In the genomic region with DNA sequence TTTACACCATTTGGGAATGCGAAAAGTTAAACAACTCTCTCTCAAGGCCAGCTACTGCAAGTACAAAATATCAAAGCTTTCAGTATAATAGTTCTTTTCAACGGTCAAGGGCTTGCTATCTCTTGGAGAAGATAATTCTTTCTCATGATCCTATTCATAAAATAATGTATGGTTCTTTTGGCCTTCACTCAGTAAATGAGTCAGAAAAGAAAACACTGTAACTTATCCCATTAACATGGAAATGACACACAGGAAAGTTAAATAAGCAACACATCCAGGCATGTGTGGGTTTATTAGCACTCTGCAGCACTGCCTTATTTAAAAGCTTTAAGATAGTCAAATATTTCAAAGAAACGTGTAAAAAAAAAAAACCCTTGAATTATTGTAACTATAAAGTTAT, we compare ENCODE assay signal across 18 cellular contexts. TPM values are rescaled to one million over a fixed set of nuclear protein-coding genes. Genes with fewer than 3 reads are reported as not detected.
A peak's percentile ranks its signal among the peaks of the same experiment; 100 is the strongest.
DNase-seq lines count a peak whose midpoint lies in the region; ATAC-seq and TF ChIP-seq lines count a peak whose summit lies in the region.
"Had no signal": no experiment of that assay in that cellular context is flagged by ENCODE, and none has a peak within 500 bp of the region (broad histone marks: within the 10 kb centered on the region; RNA-seq: fewer than 3 reads in every experiment).

No MANE protein-coding gene starts in this region.

- intact Hi-C loops in A673 (cut with micrococcal nuclease; ENCODE audit: unreplicated experiment) = no loop called here

- no peaks in the 10 kb centered on the region for H3K27me3 ChIP-seq in A673 (replicated peaks; ENCODE audit: insufficient read depth, low read depth, low read length, poor library complexity)
- H3K27me3 ChIP-seq in adipocyte (replicated peaks; ENCODE audit: control insufficient read depth, insufficient read depth, low read length) = no peaks in the 10 kb centered on the region
- no peaks in the 10 kb centered on the region for H3K27me3 ChIP-seq in upper lobe of left lung
- H3K27me3 ChIP-seq: BLaER1, brain microvascular endothelial cell had no signal

- no peak for TF ChIP-seq POLR2A in upper lobe of left lung (IDR thresholded peaks at IDR 0.05)

- CTCF ChIA-PET in A673 (lab: Charles Lee) = no interaction called here

- peaks cover 96% of the 10 kb centered on the region for H3K36me3 ChIP-seq in A673 (ENCODE audit: insufficient read depth, low read length, poor library complexity, severe bottlenecking)
- peaks cover 100% of the 10 kb centered on the region for H3K36me3 ChIP-seq in adipocyte (ENCODE audit: control insufficient read depth, insufficient read depth, low read length, severe bottlenecking)
- H3K36me3 ChIP-seq in upper lobe of left lung = peaks cover 51 to 100% (median 64%) of the 10 kb centered on the region in 4 donors

- DNase-seq in A673 (ENCODE audit: low spot score) (peak; percentile 49), EL (peak; percentile 16), adipocyte (ENCODE audit: low read depth) (peak; percentile 13), glomerular endothelial cell (ENCODE audit: extremely low read depth, low read depth, low spot score) (peak; percentile 29), amygdala (lab: John Stamatoyannopoulos, UW) (no peak), upper lobe of left lung (no peak), NOMO-1 treated with DMSO at 0.1 percent for 48 hours (lab: John Stamatoyannopoulos, UW; ENCODE audit: unreplicated experiment) (no peak)
- DNase-seq: activated T-cell treated with anti-CD3 and anti-CD28 coated beads, Interleukin-2, amount 50 U/mL, for 4 hours; brain microvascular endothelial cell; left cardiac atrium; naive thymus-derived CD8-positive, alpha-beta T cell; NCI-H446; PC-9; right cardiac atrium; stimulated activated naive CD4-positive, alpha-beta T cell; T-helper 1 cell had no signal

- peaks cover 21% of the 10 kb centered on the region for H3K4me1 ChIP-seq in A673 (ENCODE audit: insufficient read depth, low read length, poor library complexity, severe bottlenecking)
- H3K4me1 ChIP-seq in adipocyte (ENCODE audit: control insufficient read depth, insufficient read depth, low read length) = peaks cover 12% of the 10 kb centered on the region
- no peaks in the 10 kb centered on the region for H3K4me1 ChIP-seq in upper lobe of left lung

- POLR2A ChIA-PET in A673 (lab: Charles Lee; ENCODE audit: low non-redundant PET) = no interaction called here

- no peak for ATAC-seq in upper lobe of left lung (ENCODE audit: low FRiP score in 2 of 2)
- ATAC-seq in GM21576 (IDR thresholded peaks at IDR 0.05; ENCODE audit: unreplicated experiment) = no peak
- ATAC-seq: activated T-cell treated with anti-CD3 and anti-CD28 coated beads, Interleukin-2, amount 50 U/mL, for 4 hours; left cardiac atrium; naive thymus-derived CD8-positive, alpha-beta T cell had no signal

- WGBS in upper lobe of left lung, 2 donors = 80 to 85% methylated on average over 3 of the region's 3 CpGs

- no peak for TF ChIP-seq EP300 in upper lobe of left lung (IDR thresholded peaks at IDR 0.05)

- H3K27ac ChIP-seq in A673 (ENCODE audit: low read depth, low read length, poor library complexity, severe bottlenecking) = peak overlapping the region; percentile 43
- no peak overlapping the region for H3K27ac ChIP-seq in upper lobe of left lung
- H3K27ac ChIP-seq: BLaER1, brain microvascular endothelial cell, PC-9 had no signal

- H3K4me3 ChIP-seq in A673 (ENCODE audit: low read depth, low read length, poor library complexity, severe bottlenecking) (no peak overlapping the region), adipocyte (ENCODE audit: low read length) (no peak overlapping the region), upper lobe of left lung (no peak overlapping the region)
- H3K4me3 ChIP-seq: BLaER1, PC-9 had no signal

- H3K9me3 ChIP-seq in A673 (ENCODE audit: low read depth, low read length, poor library complexity, severe bottlenecking) (no peaks in the 10 kb centered on the region), adipocyte (ENCODE audit: control insufficient read depth, low read length) (no peaks in the 10 kb centered on the region), upper lobe of left lung (no peaks in the 10 kb centered on the region)
- H3K9me3 ChIP-seq: BLaER1 had no signal

- TF ChIP-seq CTCF in A673 (conservative IDR thresholded peaks at IDR 0.05; ENCODE audit: low read depth, low read length) (no peak), upper lobe of left lung (IDR thresholded peaks at IDR 0.05) (no peak)

- no peak overlapping the region for H3K9ac ChIP-seq in adipocyte (ENCODE audit: low read length)
- H3K9ac ChIP-seq: BLaER1 had no signal

- BruUV-seq in A673 (replicated peaks; lab: Mats Ljungman, UMichigan) = no TSS peak

RNA-seq across cellular contexts. Expression of gene ZFC3H1, which starts 36.9 kb away (rescaled TPM):
- 48.7 and 55.9 TPM in 2 replicates for total RNA-seq in A673 (2021)
- 23.4 and 56.5 TPM in 2 replicates for total RNA-seq in glomerular endothelial cell
- 100 to 1,000 TPM in 3 of 6 donors, 10 to 100 TPM in 3; 35.9 to 225 (median 74.1) TPM for total RNA-seq in upper lobe of left lung

RNA-seq across cellular contexts. Expression of gene THAP2, which starts 37.3 kb away (rescaled TPM):
- total RNA-seq in A673 (2021) = 7.7 TPM in 2 replicates
- total RNA-seq in glomerular endothelial cell = 2.5 and 9.5 TPM in 2 replicates
- 1 to 10 TPM; 2.1 to 5.0 (median 3.6) TPM for total RNA-seq in upper lobe of left lung

RNA-seq across cellular contexts. Expression of gene TMEM19, which starts 59.1 kb away (rescaled TPM):
- total RNA-seq in A673 (2021) = 52.6 and 56.3 TPM in 2 replicates
- 13.0 and 21.0 TPM in 2 replicates for total RNA-seq in glomerular endothelial cell
- 10 to 100 TPM in 5 of 6 donors, 1 to 10 TPM in 1; 9.4 to 35.4 (median 20.5) TPM for total RNA-seq in upper lobe of left lung

Comparison
In these comparisons a context has a peak if more than half of its experiments do, and no peak if none do; other contexts are left out.
1. DNase-seq: peak in A673 (single experiment), EL (single experiment), adipocyte (single experiment) and glomerular endothelial cell (single experiment); none in amygdala (0 of 56), upper lobe of left lung (0 of 2) and NOMO-1 treated with DMSO at 0.1 percent for 48 hours (single experiment).